Comparison of ENCODE assay signal across 15 cellular contexts in the genomic region with DNA sequence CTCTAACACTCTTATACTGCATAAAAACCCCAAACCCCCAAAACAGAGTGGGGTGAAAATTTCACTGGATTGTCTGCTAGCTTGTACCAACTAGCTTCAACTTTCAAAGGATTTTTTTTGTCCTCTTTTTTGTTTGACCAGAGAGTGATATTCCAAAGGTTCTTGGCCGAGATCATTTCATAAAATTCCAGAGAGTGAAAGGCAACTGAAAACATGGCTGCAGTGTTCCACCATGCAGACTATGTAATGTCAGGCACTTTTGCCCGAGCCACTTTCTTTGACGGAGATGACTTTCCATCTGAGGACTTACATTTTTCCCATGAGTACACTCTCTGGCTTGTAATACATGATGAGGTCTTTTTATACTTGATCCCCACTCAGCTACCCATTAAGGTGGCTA.
DNase-seq lines count a peak whose midpoint lies in the region; FAIRE-seq and TF ChIP-seq lines count a peak whose summit lies in the region.
"Had no signal": no experiment of that assay in that cellular context is flagged by ENCODE, and none has a peak within 500 bp of the region (broad histone marks: within the 10 kb centered on the region; RNA-seq: fewer than 3 reads in every experiment).

No MANE protein-coding gene starts in this region.

- peak overlapping the region; percentile 67 for H3K9ac ChIP-seq in astrocyte (ENCODE audit: low read length)

- H2AFZ ChIP-seq in astrocyte (ENCODE audit: low read depth, low read length) = no peak overlapping the region

- TF ChIP-seq CTCF in cardiac muscle cell (IDR thresholded peaks at IDR 0.05; ENCODE audit: low read depth, low read length) = no peak
- no peak for TF ChIP-seq CTCF in right atrium auricular region (IDR thresholded peaks at IDR 0.05)
- TF ChIP-seq CTCF in astrocyte (IDR thresholded peaks at IDR 0.05; ENCODE audit: insufficient read depth, low read depth, low read length) = no peak
- TF ChIP-seq CTCF in sigmoid colon (IDR thresholded peaks at IDR 0.05) = no peak

- DNase-seq in cardiac muscle cell (ENCODE audit: low read depth in 1 of 2, low spot score in 1 of 2) (no peak), right atrium auricular region (ENCODE audit: low spot score) (no peak), astrocyte (ENCODE audit: low read depth) (no peak), sigmoid colon (no peak), ureter (ENCODE audit: low spot score) (no peak), NCI-H187 (lab: John Stamatoyannopoulos, UW) (no peak), SIG-M5 treated with dmso at 0.1 percent for 504 hours (lab: John Stamatoyannopoulos, UW; ENCODE audit: unreplicated experiment) (no peak)
- DNase-seq: DMS79, H9, Karpas-422 had no signal

- H3K36me3 ChIP-seq in cardiac muscle cell (no peaks in the 10 kb centered on the region), right atrium auricular region (no peaks in the 10 kb centered on the region), astrocyte (ENCODE audit: insufficient read depth, low read length) (no peaks in the 10 kb centered on the region), sigmoid colon (no peaks in the 10 kb centered on the region)

- peak overlapping the region; percentile 75 for H3K4me2 ChIP-seq in astrocyte (ENCODE audit: low read length)

- no peak overlapping the region for H3K27ac Mint-ChIP-seq in astrocyte (ENCODE audit: unreplicated experiment)
- H3K27ac Mint-ChIP-seq: CD14-positive monocyte, H9 had no signal

- TF ChIP-seq EP300 in sigmoid colon (IDR thresholded peaks at IDR 0.05) = no peak

- H3K9me3 ChIP-seq in cardiac muscle cell (ENCODE audit: low read depth) (no peaks in the 10 kb centered on the region), right atrium auricular region (no peaks in the 10 kb centered on the region), astrocyte (ENCODE audit: insufficient read depth, low read depth, low read length) (no peaks in the 10 kb centered on the region), sigmoid colon (no peaks in the 10 kb centered on the region)

- no peak for FAIRE-seq in astrocyte (lab: Jason Lieb, UNC)
- peak; percentile 21 for FAIRE-seq in islet of Langerhans (lab: Jason Lieb, UNC)
- FAIRE-seq: A204.1, GM12878, GM18507 had no signal

- WGBS in sigmoid colon, 2 donors = 92 to 94% methylated on average over 3 of the region's 3 CpGs

- no peak overlapping the region for H3K4me3 Mint-ChIP-seq in astrocyte (ENCODE audit: unreplicated experiment)
- H3K4me3 Mint-ChIP-seq: CD14-positive monocyte, H9 had no signal

- H3K9me3 Mint-ChIP-seq in astrocyte (ENCODE audit: unreplicated experiment) = no peaks in the 10 kb centered on the region
- H3K9me3 Mint-ChIP-seq: CD14-positive monocyte, H9 had no signal

- H3K4me1 ChIP-seq in cardiac muscle cell (ENCODE audit: low read depth) (peaks cover 43% of the 10 kb centered on the region), right atrium auricular region (peaks cover 0 to 31% of the 10 kb centered on the region in 2 donors), astrocyte (ENCODE audit: insufficient read depth, low read length) (peaks cover 19% of the 10 kb centered on the region), sigmoid colon (peaks cover 0 to 67% (median 53%) of the 10 kb centered on the region in 4 donors)

- peaks cover 6% of the 10 kb centered on the region for H3K79me2 ChIP-seq in astrocyte (ENCODE audit: insufficient read depth, low read length)

- peak overlapping the region; percentile 62 for H3K27ac ChIP-seq in cardiac muscle cell
- no peak overlapping the region for H3K27ac ChIP-seq in right atrium auricular region
- H3K27ac ChIP-seq in astrocyte (ENCODE audit: low read depth, low read length) = peak overlapping the region; percentile 35
- peak overlapping the region; percentile 45 to 79 (median 69) for H3K27ac ChIP-seq in sigmoid colon

- TF ChIP-seq POLR2A in sigmoid colon (IDR thresholded peaks at IDR 0.05) = no peak

- H3K36me3 Mint-ChIP-seq in astrocyte (ENCODE audit: low read depth, unreplicated experiment) = no peaks in the 10 kb centered on the region
- H3K36me3 Mint-ChIP-seq: CD14-positive monocyte had no signal

- H3K4me1 Mint-ChIP-seq in astrocyte (ENCODE audit: low read depth, unreplicated experiment) = peaks cover 19% of the 10 kb centered on the region
- H3K4me1 Mint-ChIP-seq: CD14-positive monocyte had no signal

- H3K27me3 Mint-ChIP-seq in astrocyte (ENCODE audit: low read depth, unreplicated experiment) = no peaks in the 10 kb centered on the region

- H3K27me3 ChIP-seq in cardiac muscle cell = no peaks in the 10 kb centered on the region
- no peaks in the 10 kb centered on the region for H3K27me3 ChIP-seq in right atrium auricular region
- H3K27me3 ChIP-seq in astrocyte (ENCODE audit: insufficient read depth, low read length) = no peaks in the 10 kb centered on the region
- no peaks in the 10 kb centered on the region for H3K27me3 ChIP-seq in sigmoid colon

- intact Hi-C loops in sigmoid colon (cut with DNase I) = no loop called here

- no peaks in the 10 kb centered on the region for H4K20me1 ChIP-seq in astrocyte (ENCODE audit: insufficient read depth, low read length)

- no peak overlapping the region for H3K4me3 ChIP-seq in cardiac muscle cell
- H3K4me3 ChIP-seq in right atrium auricular region = no peak overlapping the region
- no peak overlapping the region for H3K4me3 ChIP-seq in astrocyte (ENCODE audit: insufficient read depth, low read depth, low read length)
- H3K4me3 ChIP-seq in sigmoid colon = no peak overlapping the region
- H3K4me3 ChIP-seq: GM12878 had no signal

Comparison
In these comparisons a context has a peak if more than half of its experiments do, and no peak if none do; other contexts are left out.
1. H3K27ac ChIP-seq: peak in cardiac muscle cell (single experiment), astrocyte (single experiment) and sigmoid colon (4 of 4); none in right atrium auricular region (0 of 2).